ENCODE assay signal across 20 cellular contexts in genomic region chr13:40520916-40521315, GRCh38.
"Had no signal": no experiment of that assay in that cellular context is flagged by ENCODE, and none has a peak within 500 bp of the region (broad histone marks: within the 10 kb centered on the region; RNA-seq: fewer than 3 reads in every experiment).

No MANE protein-coding gene starts in this region.

- DNase-seq: effector memory CD8-positive, alpha-beta T cell; foreskin keratinocyte; immature natural killer cell; left lung; lower lobe of right lung; midbrain; naive B cell; occipital lobe; pancreas; right cardiac atrium; small intestine; stimulated activated CD4-positive, alpha-beta T cell treated with anti-CD3 and anti-CD28 coated beads, Interleukin-12 subunit alpha, Interleukin-12 subunit beta, amount 100 ng/mL, for 4 hours; testis; upper lobe of right lung had no signal

- H3K4me3 Mint-ChIP-seq: effector memory CD8-positive, alpha-beta T cell; immature natural killer cell; memory B cell; naive B cell; nephron had no signal

- H3K27me3 ChIP-seq: foreskin keratinocyte, left lung, pancreas, testis, tibial nerve, upper lobe of right lung had no signal

- H3K4me3 ChIP-seq: left lung, lower lobe of right lung, pancreas, testis, tibial nerve, upper lobe of right lung had no signal

- H3K27me3 Mint-ChIP-seq: effector memory CD8-positive, alpha-beta T cell; naive B cell; progenitor cell of endocrine pancreas; stimulated activated naive CD8-positive, alpha-beta T cell treated with anti-CD3 and anti-CD28 coated beads, Interleukin-15, amount 100 ng/mL, for 72 hours had no signal

- H3K27ac ChIP-seq: epithelial cell of prostate, foreskin keratinocyte, left lung, lower lobe of right lung, pancreas, testis, tibial nerve, upper lobe of right lung had no signal

- H3K4me1 ChIP-seq: foreskin keratinocyte, left lung, lower lobe of right lung, testis, tibial nerve, upper lobe of right lung had no signal

- H3K9me3 ChIP-seq: left lung, lower lobe of right lung, pancreas, testis, tibial nerve, upper lobe of right lung had no signal

- H3K27ac Mint-ChIP-seq: effector memory CD8-positive, alpha-beta T cell; immature natural killer cell; memory B cell; naive B cell; nephron; progenitor cell of endocrine pancreas had no signal

- H3K9me3 Mint-ChIP-seq: effector memory CD8-positive, alpha-beta T cell; memory B cell had no signal

- H3K36me3 Mint-ChIP-seq: memory B cell had no signal

- H3K36me3 ChIP-seq: left lung, lower lobe of right lung, pancreas, tibial nerve, upper lobe of right lung had no signal
